ENCODE assay signal across 1 cellular context in the genomic region with DNA sequence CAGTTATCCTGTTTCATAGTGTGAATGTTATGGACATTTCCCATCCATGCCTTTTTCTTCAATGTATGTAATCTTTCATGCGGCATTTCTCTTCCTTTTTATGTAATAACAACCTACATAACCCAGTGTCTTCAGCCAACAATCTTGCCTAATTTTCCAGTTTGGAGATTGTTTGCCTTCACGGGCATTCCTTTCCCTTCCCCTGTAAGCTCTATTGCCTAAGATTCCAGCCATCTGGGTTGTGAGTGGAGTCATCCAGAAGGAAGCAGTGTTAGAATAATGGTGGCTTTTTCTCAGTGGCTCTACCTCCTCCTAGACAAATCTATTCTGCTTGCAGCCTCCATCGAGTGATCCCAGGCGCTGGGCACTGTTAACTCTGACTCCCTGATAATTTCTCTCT.
TF ChIP-seq lines count a peak whose summit lies in the region.

No MANE protein-coding gene starts in this region.

TF ChIP-seq in IMR-90, 13 proteins besides CTCF, POLR2A, EP300 and RAD21:
- TF ChIP-seq, protein P1, sequence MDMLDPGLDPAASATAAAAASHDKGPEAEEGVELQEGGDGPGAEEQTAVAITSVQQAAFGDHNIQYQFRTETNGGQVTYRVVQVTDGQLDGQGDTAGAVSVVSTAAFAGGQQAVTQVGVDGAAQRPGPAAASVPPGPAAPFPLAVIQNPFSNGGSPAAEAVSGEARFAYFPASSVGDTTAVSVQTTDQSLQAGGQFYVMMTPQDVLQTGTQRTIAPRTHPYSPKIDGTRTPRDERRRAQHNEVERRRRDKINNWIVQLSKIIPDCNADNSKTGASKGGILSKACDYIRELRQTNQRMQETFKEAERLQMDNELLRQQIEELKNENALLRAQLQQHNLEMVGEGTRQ (IDR thresholded peaks at IDR 0.05; ENCODE audit: low read depth, low read length), result no peak
- no peak for TF ChIP-seq MXI1 (IDR thresholded peaks at IDR 0.05; ENCODE audit: borderline replicate concordance, low read depth, low read length)
- TF ChIP-seq BHLHE40 (IDR thresholded peaks at IDR 0.05; ENCODE audit: low read depth, low read length), result no peak
